21 cellular contexts compared by ENCODE assay signal in the genomic region with DNA sequence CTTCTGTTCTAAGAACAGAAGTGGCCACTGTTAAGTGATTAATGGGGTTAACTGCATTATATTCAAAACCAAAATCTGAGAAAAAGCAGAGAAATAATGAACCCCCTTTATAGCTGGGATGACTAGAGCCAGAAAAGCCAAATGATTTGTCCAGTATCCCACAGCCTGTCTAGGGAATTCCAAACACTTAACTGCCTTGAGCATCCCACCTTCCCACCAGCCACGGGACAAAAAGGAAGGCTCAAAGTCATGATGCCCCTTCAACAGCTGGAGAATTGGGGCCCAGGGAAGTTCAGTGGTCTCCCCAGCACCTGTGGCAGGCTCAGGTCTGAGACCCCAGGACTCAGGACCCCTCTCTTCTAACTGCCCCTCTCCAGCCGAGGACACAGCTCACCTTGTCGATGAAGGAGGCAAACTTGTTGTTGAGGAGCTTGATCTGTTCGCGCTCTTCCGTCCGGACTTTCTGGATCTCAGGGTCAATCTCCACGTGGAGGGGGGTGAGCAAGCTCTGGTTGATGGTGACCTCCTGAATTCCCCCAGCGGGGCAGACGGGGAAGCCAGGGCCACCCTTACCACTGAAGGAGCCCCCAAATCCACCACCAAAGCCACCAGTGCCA. TPM values are rescaled to one million over a fixed set of nuclear protein-coding genes. Genes with fewer than 3 reads are reported as not detected.
"Had no signal": no experiment of that assay in that cellular context is flagged by ENCODE, and none has a peak within 500 bp of the region (broad histone marks: within the 10 kb centered on the region; RNA-seq: fewer than 3 reads in every experiment).

No MANE protein-coding gene starts in this region.

- H3K4me3 ChIP-seq: K562, SJCRH30, SK-N-MC had no signal

- DNase-seq: Kasumi-1, MM.1S, NCI-H1105, NCI-H1436 treated with DMSO at 0.1 percent for 48 hours, NCI-H1694, NCI-H187 treated with DMSO at 0.1 percent for 48 hours, NCI-H2029 treated with DMSO at 0.1 percent for 48 hours, NCI-H2171 treated with DMSO at 0.1 percent for 48 hours, NCI-H345, NCI-H446 treated with DMSO at 0.1 percent for 48 hours, NCI-H526, NCI-H748 treated with DMSO at 0.1 percent for 48 hours, SHP77, SJCRH30 had no signal

- H3K27ac ChIP-seq: KMS-11, RWPE1, SJCRH30, SK-N-MC had no signal

- H3K9me3 ChIP-seq: SJCRH30 had no signal

- H3K36me3 ChIP-seq: SJCRH30 had no signal

- ATAC-seq: K562, Panc1 had no signal

- H3K9ac ChIP-seq: KMS-11 had no signal

- H3K4me1 ChIP-seq: SJCRH30 had no signal

- H3K4me2 ChIP-seq: KMS-11 had no signal

- H3K27me3 ChIP-seq: SJCRH30 had no signal

RNA-seq across cellular contexts. Expression of gene KRT4, which starts 0.6 kb away (rescaled TPM):
- total RNA-seq: HT-29, K562, M059J, SJCRH30 had no signal
- polyA plus RNA-seq: K562 had no signal

RNA-seq across cellular contexts. Expression of gene KRT3, which starts 17.4 kb away (rescaled TPM):
- total RNA-seq: HT-29, K562, M059J, SJCRH30 had no signal
- polyA plus RNA-seq: K562 had no signal

RNA-seq across cellular contexts. Expression of gene KRT79, which starts 20.8 kb away (rescaled TPM):
- total RNA-seq: HT-29, M059J, SJCRH30 had no signal

RNA-seq across cellular contexts. Expression of gene KRT78, which starts 35.5 kb away (rescaled TPM):
- total RNA-seq: HT-29, K562, SJCRH30 had no signal
- polyA plus RNA-seq: K562 had no signal

RNA-seq across cellular contexts. Expression of gene KRT76, which starts 36.2 kb away (rescaled TPM):
- total RNA-seq: HT-29, K562, M059J, SJCRH30 had no signal
- polyA plus RNA-seq: K562 had no signal
